ENCODE assay signal across 10 cellular contexts in genomic region chr11:65612691-65613090, GRCh38. TPM values are rescaled to one million over a fixed set of nuclear protein-coding genes. Genes with fewer than 3 reads are reported as not detected.
DNase-seq lines count a peak whose midpoint lies in the region; ATAC-seq and TF ChIP-seq lines count a peak whose summit lies in the region.
"Had no signal": no experiment of that assay in that cellular context is flagged by ENCODE, and none has a peak within 500 bp of the region (broad histone marks: within the 10 kb centered on the region; RNA-seq: fewer than 3 reads in every experiment).

No MANE protein-coding gene starts in this region.

- peaks cover 24% of the 10 kb centered on the region for H3K36me3 Mint-ChIP-seq in MCF 10A (ENCODE audit: insufficient read depth, unreplicated experiment)

- ATAC-seq in heart right ventricle (no peak), Right ventricle myocardium inferior (no peak)

- H3K4me3 ChIP-seq in heart right ventricle, result peak overlapping the region; percentile 51 to 99 (median 97)
- H3K4me3 ChIP-seq in muscle layer of colon (ENCODE audit: low read depth in 1 of 2, low read length in 2 of 2), result peak overlapping the region; percentile 26 to 69
- peak overlapping the region; percentile 68 to 86 for H3K4me3 ChIP-seq in uterus

- H3K4me1 Mint-ChIP-seq in MCF 10A (ENCODE audit: insufficient read depth, unreplicated experiment), result peaks cover 39% of the 10 kb centered on the region

- 50 to 58% methylated on average over 7 of the region's 7 CpGs for WGBS in heart right ventricle, 2 donors

- CTCF ChIA-PET in MCF 10A (lab: Yijun Ruan, JAX), result interaction anchor here (1.2 to 1.5 kb wide), 3 partner anchors 19 to 71 kb away, joined by 4 to 9 read pairs (median 7); no protein-coding TSS in a partner anchor

- H3K36me3 ChIP-seq in heart right ventricle (peaks cover 0 to 53% (median 7%) of the 10 kb centered on the region in 9 donors), muscle layer of colon (ENCODE audit: insufficient read depth, low read length) (peaks cover 38% of the 10 kb centered on the region), uterus (no peaks in the 10 kb centered on the region)

- no peaks in the 10 kb centered on the region for H3K9me3 ChIP-seq in heart right ventricle
- H3K9me3 ChIP-seq in muscle layer of colon (ENCODE audit: low read length), result no peaks in the 10 kb centered on the region
- no peaks in the 10 kb centered on the region for H3K9me3 ChIP-seq in uterus

- intact Hi-C loops in heart right ventricle (cut with DNase I), result loop anchor here in 3 of 10 donors (5.0 kb wide), 2 partner anchors 40 to 70 kb away; partner anchors contain the start of genes FAM89B (in 2 of the 3) and ZNRD2 (in 2 of the 3)
- intact Hi-C loops in Right ventricle myocardium inferior (cut with DNase I), result no loop called here
- intact Hi-C loops in MCF 10A (cut with micrococcal nuclease), result no loop called here
- intact Hi-C loops in uterus (cut with DNase I; ENCODE audit: low total_unique reads), result no loop called here

- H3K27ac Mint-ChIP-seq in MCF 10A (ENCODE audit: low read depth, unreplicated experiment), result peak overlapping the region; percentile 96

- no peaks in the 10 kb centered on the region for H3K9me3 Mint-ChIP-seq in MCF 10A (ENCODE audit: unreplicated experiment)

- H3K9ac ChIP-seq in muscle layer of colon (ENCODE audit: low read length), result peak overlapping the region; percentile 34

- peak overlapping the region; percentile 91 for H3K4me3 Mint-ChIP-seq in MCF 10A (ENCODE audit: unreplicated experiment)

- H3K4me1 ChIP-seq in heart right ventricle, result peaks cover 40 to 75% (median 68%) of the 10 kb centered on the region in 9 donors
- peaks cover 54% of the 10 kb centered on the region for H3K4me1 ChIP-seq in muscle layer of colon (ENCODE audit: insufficient read depth, low read length)
- H3K4me1 ChIP-seq in uterus, result peaks cover 0 to 22% of the 10 kb centered on the region in 2 donors

- BruUV-seq in MCF 10A (replicated peaks; lab: Mats Ljungman, UMichigan), result no TSS peak

- H3K27me3 Mint-ChIP-seq in MCF 10A (ENCODE audit: insufficient read depth, unreplicated experiment), result no peaks in the 10 kb centered on the region

- TF ChIP-seq POLR2A in uterus (IDR thresholded peaks at IDR 0.05), result no peak

- DNase-seq in heart right ventricle (no peak), Right ventricle myocardium inferior (ENCODE audit: missing footprints) (no peak), MCF 10A (ENCODE audit: unreplicated experiment) (no peak), uterus (no peak), NCI-H524 treated with DMSO at 0.1 percent for 48 hours (lab: John Stamatoyannopoulos, UW) (no peak), DMS53 treated with DMSO at 0.1 percent for 48 hours (lab: John Stamatoyannopoulos, UW; ENCODE audit: unreplicated experiment) (no peak)
- DNase-seq in activated CD4-positive, alpha-beta T cell treated with anti-CD3 and anti-CD28 coated beads, Interleukin-2, amount 50 U/mL, for 1 hour, result no peak
- DNase-seq: DMS153 had no signal

- POLR2A ChIA-PET in MCF 10A (lab: Yijun Ruan, JAX), result interaction anchor here (0.7 to 6.9 kb wide), 8 partner anchors 8 to 245 kb away, joined by 3 to 103 read pairs (median 3); partner anchors contain the start of genes CFL1, EHBP1L1, FAM89B and RELA

- H3K27me3 ChIP-seq in heart right ventricle, result no peaks in the 10 kb centered on the region
- H3K27me3 ChIP-seq in muscle layer of colon (ENCODE audit: control insufficient read depth in 1 of 2, insufficient read depth in 2 of 2, low read length in 2 of 2), result no peaks in the 10 kb centered on the region
- no peaks in the 10 kb centered on the region for H3K27me3 ChIP-seq in uterus

- TF ChIP-seq CTCF in heart right ventricle (IDR thresholded peaks at IDR 0.05), result no peak
- TF ChIP-seq CTCF in MCF 10A (IDR thresholded peaks at IDR 0.05; ENCODE audit: unreplicated experiment), result no peak
- no peak for TF ChIP-seq CTCF in uterus (IDR thresholded peaks at IDR 0.05)

- H3K27ac ChIP-seq in heart right ventricle, result peak overlapping the region; percentile 88 to 100 (median 98)
- H3K27ac ChIP-seq in muscle layer of colon (ENCODE audit: low read depth, low read length), result peak overlapping the region; percentile 96
- H3K27ac ChIP-seq in uterus, result peak overlapping the region; percentile 86 to 87

RNA-seq across cellular contexts. Expression of gene MAP3K11, which starts 1.3 kb away (rescaled TPM):
- total RNA-seq in heart right ventricle, result 10 to 100 TPM; 23.1 to 45.6 (median 34.2) TPM
- polyA plus RNA-seq in heart right ventricle, result 10 to 100 TPM; 32.5 to 69.9 TPM
- total RNA-seq in Right ventricle myocardium inferior, result 40.0 TPM
- total RNA-seq in MCF 10A (2022), result 35.2 and 39.7 TPM in 2 replicates
- 100 to 1,000 TPM in 1 of 4 donors, 10 to 100 TPM in 3; 22.1 to 139 (median 51.8) TPM for total RNA-seq in uterus

RNA-seq across cellular contexts. Expression of gene PCNX3, which starts 2.9 kb away (rescaled TPM):
- total RNA-seq in heart right ventricle (10 to 100 TPM in 9 of 10 donors, 1 to 10 TPM in 1; 9.4 to 16.9 (median 11.7) TPM), Right ventricle myocardium inferior (12.4 TPM), MCF 10A (2022) (40.9 and 45.8 TPM in 2 replicates), uterus (10 to 100 TPM in 3 of 4 donors, 1 to 10 TPM in 1; 6.8 to 47.4 (median 24.6) TPM)
- 10 to 100 TPM in 1 of 2 donors, 1 to 10 TPM in 1; 9.7 to 11.6 TPM for polyA plus RNA-seq in heart right ventricle

RNA-seq across cellular contexts. Expression of gene KCNK7, which starts 17.1 kb away (rescaled TPM):
- total RNA-seq in heart right ventricle, result 1 to 10 TPM in 2 of 10 donors, under 1 TPM in 6, not detected in 2; 0.22 to 1.5 (median 0.35) TPM
- polyA plus RNA-seq in heart right ventricle, result 1 to 10 TPM in 1 of 2 donors, under 1 TPM in 1; 0.48 to 1.4 TPM
- total RNA-seq in Right ventricle myocardium inferior, result 0.43 TPM
- 0.25 TPM in 1 of 2 replicates, not detected in the other for total RNA-seq in MCF 10A (2022)
- total RNA-seq in uterus, result 1 to 10 TPM in 1 of 4 donors, under 1 TPM in 1, not detected in 2; 0.26 to 5.8 TPM
- total RNA-seq: kidney epithelial cell had no signal

RNA-seq across cellular contexts. Expression of gene SIPA1, which starts 25.2 kb away (rescaled TPM):
- total RNA-seq in heart right ventricle, result 10 to 100 TPM; 11.8 to 39.7 (median 15.6) TPM
- polyA plus RNA-seq in heart right ventricle, result 10 to 100 TPM; 32.6 to 85.9 TPM
- total RNA-seq in Right ventricle myocardium inferior, result 28.2 TPM
- 4.9 TPM in 2 replicates for total RNA-seq in MCF 10A (2022)
- 10 to 100 TPM; 11.2 to 60.1 (median 27.0) TPM for total RNA-seq in uterus

RNA-seq across cellular contexts. Expression of gene EHBP1L1, which starts 36.8 kb away (rescaled TPM):
- total RNA-seq in heart right ventricle (100 to 1,000 TPM in 1 of 10 donors, 10 to 100 TPM in 9; 42.9 to 113 (median 53.9) TPM), Right ventricle myocardium inferior (61.0 TPM), MCF 10A (2022) (31.3 and 40.6 TPM in 2 replicates), uterus (100 to 1,000 TPM in 1 of 4 donors, 10 to 100 TPM in 3; 44.2 to 159 (median 69.5) TPM)
- 10 to 100 TPM; 30.8 to 62.6 TPM for polyA plus RNA-seq in heart right ventricle
